Comparison of ENCODE assay signal across 18 cellular contexts in genomic region chr10:131095109-131095580, GRCh38.
A peak's percentile ranks its signal among the peaks of the same experiment; 100 is the strongest.
DNase-seq lines count a peak whose midpoint lies in the region; ATAC-seq and TF ChIP-seq lines count a peak whose summit lies in the region.
"Had no signal": no experiment of that assay in that cellular context is flagged by ENCODE, and none has a peak within 500 bp of the region (broad histone marks: within the 10 kb centered on the region; RNA-seq: fewer than 3 reads in every experiment).

No MANE protein-coding gene starts in this region.

- no peaks in the 10 kb centered on the region for H3K4me1 Mint-ChIP-seq in activated naive CD4-positive, alpha-beta T cell treated with anti-CD3 and anti-CD28 coated beads, Interleukin-2, amount 10 ng/mL, durations not matched to agents 7 days and 5 days
- H3K4me1 Mint-ChIP-seq in chondrocyte (ENCODE audit: low read depth) (no peaks in the 10 kb centered on the region), mesothelial cell of epicardium (peaks cover 46% of the 10 kb centered on the region), type B pancreatic cell (ENCODE audit: unreplicated experiment) (peaks cover 12% of the 10 kb centered on the region)
- no peaks in the 10 kb centered on the region for H3K4me1 Mint-ChIP-seq in activated T-cell treated with anti-CD3 and anti-CD28 coated beads, Interleukin-2, amount 50 U/mL, for 24 hours (ENCODE audit: low read depth)
- H3K4me1 Mint-ChIP-seq: stimulated activated naive B cell treated with anti-CD40 and anti-IgM and Interleukin-4, amounts not matched to agents 10 μg/mL and 1 μg/mL and 100 μg/mL, for 72 hours had no signal

- H3K4me3 Mint-ChIP-seq in activated naive CD4-positive, alpha-beta T cell treated with anti-CD3 and anti-CD28 coated beads, Interleukin-2, amount 10 ng/mL, durations not matched to agents 7 days and 5 days, result no peak overlapping the region
- H3K4me3 Mint-ChIP-seq in chondrocyte (ENCODE audit: unreplicated experiment) (no peak overlapping the region), mesothelial cell of epicardium (no peak overlapping the region), type B pancreatic cell (peak overlapping the region; percentile 75)
- no peak overlapping the region for H3K4me3 Mint-ChIP-seq in activated T-cell treated with anti-CD3 and anti-CD28 coated beads, Interleukin-2, amount 50 U/mL, for 24 hours
- H3K4me3 Mint-ChIP-seq: activated CD4-positive, alpha-beta memory T cell treated with anti-CD3 and anti-CD28 coated beads for 36 hours; stimulated activated naive B cell treated with anti-CD40 and anti-IgM and Interleukin-4, amounts not matched to agents 10 μg/mL and 1 μg/mL and 100 μg/mL, for 72 hours; WTC11 had no signal

- H3K27ac Mint-ChIP-seq in activated naive CD4-positive, alpha-beta T cell treated with anti-CD3 and anti-CD28 coated beads, Interleukin-2, amount 50 U/mL, for 72 hours, result peak overlapping the region; percentile 36 to 84
- H3K27ac Mint-ChIP-seq in activated naive CD4-positive, alpha-beta T cell treated with anti-CD3 and anti-CD28 coated beads, Interleukin-2, amount 10 ng/mL, durations not matched to agents 7 days and 5 days, result no peak overlapping the region
- H3K27ac Mint-ChIP-seq in chondrocyte (ENCODE audit: unreplicated experiment), result no peak overlapping the region
- H3K27ac Mint-ChIP-seq in mesothelial cell of epicardium, result peak overlapping the region; percentile 93
- H3K27ac Mint-ChIP-seq in type B pancreatic cell, result peak overlapping the region; percentile 95
- no peak overlapping the region for H3K27ac Mint-ChIP-seq in activated T-cell treated with anti-CD3 and anti-CD28 coated beads, Interleukin-2, amount 50 U/mL, for 24 hours
- H3K27ac Mint-ChIP-seq: activated CD4-positive, alpha-beta memory T cell treated with anti-CD3 and anti-CD28 coated beads for 36 hours; stimulated activated naive B cell treated with anti-CD40 and anti-IgM and Interleukin-4, amounts not matched to agents 10 μg/mL and 1 μg/mL and 100 μg/mL, for 72 hours; WTC11 had no signal

- H3K27me3 Mint-ChIP-seq in activated naive CD4-positive, alpha-beta T cell treated with anti-CD3 and anti-CD28 coated beads, Interleukin-2, amount 10 ng/mL, durations not matched to agents 7 days and 5 days, result no peaks in the 10 kb centered on the region
- H3K27me3 Mint-ChIP-seq in chondrocyte (ENCODE audit: low read depth) (no peaks in the 10 kb centered on the region), mesothelial cell of epicardium (ENCODE audit: low read depth) (no peaks in the 10 kb centered on the region), type B pancreatic cell (no peaks in the 10 kb centered on the region)
- no peaks in the 10 kb centered on the region for H3K27me3 Mint-ChIP-seq in activated T-cell treated with anti-CD3 and anti-CD28 coated beads, Interleukin-2, amount 50 U/mL, for 24 hours
- H3K27me3 Mint-ChIP-seq: activated CD4-positive, alpha-beta memory T cell treated with anti-CD3 and anti-CD28 coated beads for 36 hours; stimulated activated naive B cell treated with anti-CD40 and anti-IgM and Interleukin-4, amounts not matched to agents 10 μg/mL and 1 μg/mL and 100 μg/mL, for 72 hours had no signal

- no peak for TF ChIP-seq CTCF in chondrocyte (IDR thresholded peaks at IDR 0.05)
- TF ChIP-seq CTCF in mesothelial cell of epicardium (IDR thresholded peaks at IDR 0.05; ENCODE audit: unreplicated experiment), result no peak
- TF ChIP-seq CTCF in type B pancreatic cell (conservative IDR thresholded peaks at IDR 0.05), result no peak

- no peaks in the 10 kb centered on the region for H3K36me3 Mint-ChIP-seq in activated naive CD4-positive, alpha-beta T cell treated with anti-CD3 and anti-CD28 coated beads, Interleukin-2, amount 50 U/mL, for 72 hours
- no peaks in the 10 kb centered on the region for H3K36me3 Mint-ChIP-seq in activated naive CD4-positive, alpha-beta T cell treated with anti-CD3 and anti-CD28 coated beads, Interleukin-2, amount 10 ng/mL, durations not matched to agents 7 days and 5 days
- H3K36me3 Mint-ChIP-seq in chondrocyte (ENCODE audit: low read depth), result no peaks in the 10 kb centered on the region
- no peaks in the 10 kb centered on the region for H3K36me3 Mint-ChIP-seq in mesothelial cell of epicardium
- H3K36me3 Mint-ChIP-seq in type B pancreatic cell, result peaks cover 4% of the 10 kb centered on the region
- H3K36me3 Mint-ChIP-seq in activated T-cell treated with anti-CD3 and anti-CD28 coated beads, Interleukin-2, amount 50 U/mL, for 24 hours (ENCODE audit: low read depth), result no peaks in the 10 kb centered on the region
- H3K36me3 Mint-ChIP-seq: activated CD4-positive, alpha-beta memory T cell treated with anti-CD3 and anti-CD28 coated beads for 36 hours; stimulated activated naive B cell treated with anti-CD40 and anti-IgM and Interleukin-4, amounts not matched to agents 10 μg/mL and 1 μg/mL and 100 μg/mL, for 72 hours had no signal

- ATAC-seq in activated naive CD4-positive, alpha-beta T cell treated with anti-CD3 and anti-CD28 coated beads, Interleukin-2, amount 50 U/mL, for 72 hours, result peak in 1 of 2 donors; percentile 18
- no peak for ATAC-seq in HG03135 (IDR thresholded peaks at IDR 0.05; ENCODE audit: unreplicated experiment)

- CTCF ChIA-PET in activated naive CD4-positive, alpha-beta T cell treated with anti-CD3 and anti-CD28 coated beads, Interleukin-2, amount 10 ng/mL, durations not matched to agents 7 days and 5 days (lab: Charles Lee), result no interaction called here

- DNase-seq in activated naive CD4-positive, alpha-beta T cell treated with anti-CD3 and anti-CD28 coated beads, Interleukin-2, amount 50 U/mL, for 72 hours (ENCODE audit: low spot score in 2 of 2), result no peak
- DNase-seq in activated naive CD4-positive, alpha-beta T cell treated with anti-CD3 and anti-CD28 coated beads, Interleukin-2, amount 10 ng/mL, durations not matched to agents 7 days and 5 days, result no peak
- peak; percentile 90 for DNase-seq in chondrocyte (ENCODE audit: low spot score)
- no peak for DNase-seq in mesothelial cell of epicardium (ENCODE audit: low spot score in 2 of 2, unreplicated experiment in 2 of 2)
- DNase-seq in type B pancreatic cell (ENCODE audit: extremely low spot score, unreplicated experiment), result no peak
- no peak for DNase-seq in germinal center (ENCODE audit: low spot score)
- no peak for DNase-seq in activated T-cell treated with anti-CD3 and anti-CD28 coated beads, Interleukin-2, amount 50 U/mL, for 24 hours
- DNase-seq: activated CD4-positive, alpha-beta memory T cell treated with anti-CD3 and anti-CD28 coated beads for 36 hours; amniotic stem cell; central memory CD4-positive, alpha-beta T cell; COR-L47; DND-41; Karpas-422; NCI-H1930; SK-N-SH; stimulated activated naive B cell treated with anti-CD40 and anti-IgM and Interleukin-4, amounts not matched to agents 10 μg/mL and 1 μg/mL and 100 μg/mL, for 72 hours had no signal

- H3K9me3 Mint-ChIP-seq in activated naive CD4-positive, alpha-beta T cell treated with anti-CD3 and anti-CD28 coated beads, Interleukin-2, amount 50 U/mL, for 72 hours, result no peaks in the 10 kb centered on the region
- no peaks in the 10 kb centered on the region for H3K9me3 Mint-ChIP-seq in activated naive CD4-positive, alpha-beta T cell treated with anti-CD3 and anti-CD28 coated beads, Interleukin-2, amount 10 ng/mL, durations not matched to agents 7 days and 5 days
- H3K9me3 Mint-ChIP-seq in chondrocyte (ENCODE audit: low read depth) (peaks cover 23% of the 10 kb centered on the region), mesothelial cell of epicardium (no peaks in the 10 kb centered on the region), type B pancreatic cell (no peaks in the 10 kb centered on the region)
- no peaks in the 10 kb centered on the region for H3K9me3 Mint-ChIP-seq in activated T-cell treated with anti-CD3 and anti-CD28 coated beads, Interleukin-2, amount 50 U/mL, for 24 hours
- H3K9me3 Mint-ChIP-seq: activated CD4-positive, alpha-beta memory T cell treated with anti-CD3 and anti-CD28 coated beads for 36 hours had no signal

Comparison
In these comparisons a context has a peak if more than half of its experiments do, and no peak if none do; other contexts are left out.
1. H3K27ac Mint-ChIP-seq: peak in activated naive CD4-positive, alpha-beta T cell treated with anti-CD3 and anti-CD28 coated beads, Interleukin-2, amount 50 U/mL, for 72 hours (2 of 2), mesothelial cell of epicardium (single experiment) and type B pancreatic cell (single experiment); none in activated naive CD4-positive, alpha-beta T cell treated with anti-CD3 and anti-CD28 coated beads, Interleukin-2, amount 10 ng/mL, durations not matched to agents 7 days and 5 days (single experiment), chondrocyte (single experiment) and activated T-cell treated with anti-CD3 and anti-CD28 coated beads, Interleukin-2, amount 50 U/mL, for 24 hours (single experiment).